ENCODE assay signal across 8 cellular contexts in the genomic region with DNA sequence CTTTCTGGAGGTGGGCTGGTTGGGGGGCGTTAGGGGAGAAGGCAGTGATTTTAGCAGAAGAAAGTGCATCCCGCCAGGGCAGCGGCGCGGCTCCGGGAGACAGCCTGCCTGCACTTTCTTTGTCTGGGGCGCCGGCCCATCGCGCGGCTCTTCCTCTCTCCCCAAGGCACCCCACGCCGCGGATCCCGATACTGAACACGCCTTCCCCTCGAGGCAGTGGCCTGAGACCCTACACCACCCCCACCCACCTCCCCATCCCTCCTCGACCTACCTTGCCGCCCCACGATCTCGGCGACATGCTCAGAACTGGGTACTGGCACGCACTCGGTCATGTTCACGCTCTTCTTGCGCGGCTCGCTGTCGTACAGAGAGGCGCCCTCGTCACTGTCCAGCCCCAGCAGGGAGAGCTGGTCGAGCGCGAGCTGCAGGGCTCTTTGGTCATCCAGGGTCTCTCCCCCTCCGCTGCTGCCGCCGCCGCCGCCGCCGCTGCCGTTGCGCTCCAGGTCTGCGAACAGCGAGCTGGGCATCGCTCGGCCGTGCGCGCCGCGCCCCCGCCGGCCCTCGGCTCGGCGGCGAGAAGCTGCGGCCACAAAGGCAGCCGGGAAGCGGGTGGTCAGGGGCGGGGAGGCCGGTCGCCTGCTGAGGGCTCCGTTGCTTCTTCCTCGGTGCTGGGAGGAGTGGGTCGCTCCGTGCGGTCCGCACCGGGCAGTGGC. TPM values are rescaled to one million over a fixed set of nuclear protein-coding genes. Genes with fewer than 3 reads are reported as not detected.
DNase-seq lines count a peak whose midpoint lies in the region; ATAC-seq, FAIRE-seq and TF ChIP-seq lines count a peak whose summit lies in the region.

No MANE protein-coding gene starts in this region.

- peak overlapping the region; percentile 55 for H3K27ac Mint-ChIP-seq in T-helper 1 cell treated with Interleukin-12 subunit alpha and Interleukin-12 subunit beta and Interleukin-4 antibody, amounts not matched to agents 30 μg/mL and 1 μg/mL, for 36 hours

- no peaks in the 10 kb centered on the region for H3K9me3 Mint-ChIP-seq in T-helper 1 cell treated with Interleukin-12 subunit alpha and Interleukin-12 subunit beta and Interleukin-4 antibody, amounts not matched to agents 30 μg/mL and 1 μg/mL, for 36 hours

- peak overlapping the region; percentile 34 to 59 for H3K9ac ChIP-seq in colonic mucosa (ENCODE audit: low read depth in 2 of 2, low read length in 2 of 2)

- peak; percentile 49 to 51 for ATAC-seq in A549
- peak; percentile 7 for ATAC-seq in HG03280 (IDR thresholded peaks at IDR 0.05; ENCODE audit: unreplicated experiment)
- ATAC-seq in left lung, result peak; percentile 5
- no peak for ATAC-seq in HG02884 (IDR thresholded peaks at IDR 0.05; ENCODE audit: unreplicated experiment)

- peaks cover 38% of the 10 kb centered on the region for H3K27me3 Mint-ChIP-seq in T-helper 1 cell treated with Interleukin-12 subunit alpha and Interleukin-12 subunit beta and Interleukin-4 antibody, amounts not matched to agents 30 μg/mL and 1 μg/mL, for 36 hours (ENCODE audit: low read depth)

- H3K4me1 ChIP-seq in A549 (peaks cover 11% of the 10 kb centered on the region; the same call in 2 of the 3 replicates), colonic mucosa (peaks cover 11% of the 10 kb centered on the region), left lung (peaks cover 0 to 27% of the 10 kb centered on the region in 2 donors)

- TF ChIP-seq POLR2A in A549 (IDR thresholded peaks at IDR 0.05; ENCODE audit: low read length), result no peak; the same call in 1 of the 2 replicates
- TF ChIP-seq POLR2A in GM12892 (IDR thresholded peaks at IDR 0.05; ENCODE audit: low read depth, low read length), result no peak

- peaks cover 26% of the 10 kb centered on the region for H3K27me3 ChIP-seq in colonic mucosa
- peaks cover 0 to 43% of the 10 kb centered on the region in 2 donors for H3K27me3 ChIP-seq in left lung

- H3K4me1 Mint-ChIP-seq in T-helper 1 cell treated with Interleukin-12 subunit alpha and Interleukin-12 subunit beta and Interleukin-4 antibody, amounts not matched to agents 30 μg/mL and 1 μg/mL, for 36 hours (ENCODE audit: low read depth), result peaks cover 5% of the 10 kb centered on the region

- 0 out of 5 replicates have a peak, but pooled peaks of 1 of the 2 experiments have one; percentile 3 for TF ChIP-seq EP300 in A549 (IDR thresholded peaks at IDR 0.05)

- intact Hi-C loops in colonic mucosa (cut with DNase I), result loop anchor here (10.0 kb wide), 1 partner anchor 561 kb away; no protein-coding TSS in a partner anchor
- intact Hi-C loops in left lung (cut with DNase I), result no loop called here

- H3K36me3 ChIP-seq in colonic mucosa, result no peaks in the 10 kb centered on the region
- peaks cover 0 to 4% of the 10 kb centered on the region in 2 donors for H3K36me3 ChIP-seq in left lung

- peak overlapping the region; percentile 61 for H3K4me3 ChIP-seq in A549
- H3K4me3 ChIP-seq in colonic mucosa, result peak overlapping the region; percentile 84
- peak overlapping the region; percentile 79 to 95 for H3K4me3 ChIP-seq in left lung

- no peak; the same call in 2 of the 3 replicates for TF ChIP-seq CTCF in A549 (IDR thresholded peaks at IDR 0.05)
- TF ChIP-seq CTCF in colonic mucosa (IDR thresholded peaks at IDR 0.05), result no peak
- no peak for TF ChIP-seq CTCF in left lung (IDR thresholded peaks at IDR 0.05)

- no peak for TF ChIP-seq RAD21 in A549 (conservative IDR thresholded peaks at IDR 0.05 in 1 of 2, IDR thresholded peaks at IDR 0.05 in 1 of 2)

- H3K4me2 ChIP-seq in A549, result peak overlapping the region; percentile 95

- no peaks in the 10 kb centered on the region for H3K36me3 Mint-ChIP-seq in T-helper 1 cell treated with Interleukin-12 subunit alpha and Interleukin-12 subunit beta and Interleukin-4 antibody, amounts not matched to agents 30 μg/mL and 1 μg/mL, for 36 hours (ENCODE audit: low read depth)

- CTCF ChIA-PET in A549 (lab: Yijun Ruan, JAX), result interaction anchor here (1.1 to 3.0 kb wide), 5 partner anchors 12 to 99 kb away, joined by 3 to 11 read pairs (median 7); no protein-coding TSS in a partner anchor

- peak overlapping the region; percentile 87 to 93 for H3K27ac ChIP-seq in A549
- peak overlapping the region; percentile 87 for H3K27ac ChIP-seq in colonic mucosa
- H3K27ac ChIP-seq in left lung, result peak overlapping the region; percentile 89 to 97

- under 1% methylated on average over 29 of the region's 71 CpGs for WGBS in A549 (ENCODE audit: missing lambda C conversion rate)

- POLR2A ChIA-PET in A549 (lab: Yijun Ruan, JAX), result interaction anchor here (0.7 to 2.5 kb wide), 10 partner anchors 15 to 721 kb away, joined by 3 to 17 read pairs (median 4); a partner anchor contains a TSS

- DNase-seq in A549 (ENCODE audit: low read depth in 1 of 2, low spot score in 1 of 2) (peak; percentile 45 to 55), GM12892 (ENCODE audit: insufficient read length) (no peak), colonic mucosa (peak; percentile 43), left lung (peak; percentile 53 to 85)
- DNase-seq in stimulated activated CD4-positive, alpha-beta T cell treated with anti-CD3 and anti-CD28 coated beads, Interleukin-4, amount 100 ng/mL, for 24 hours, result peak; percentile 6

- FAIRE-seq in A549 (lab: Jason Lieb, UNC) (no peak), GM12892 (lab: Jason Lieb, UNC) (peak; percentile 27)

- peak overlapping the region; percentile 90 for H3K4me3 Mint-ChIP-seq in T-helper 1 cell treated with Interleukin-12 subunit alpha and Interleukin-12 subunit beta and Interleukin-4 antibody, amounts not matched to agents 30 μg/mL and 1 μg/mL, for 36 hours

- no peaks in the 10 kb centered on the region for H3K9me3 ChIP-seq in A549
- no peaks in the 10 kb centered on the region for H3K9me3 ChIP-seq in colonic mucosa
- H3K9me3 ChIP-seq in left lung, result no peaks in the 10 kb centered on the region

TF ChIP-seq in A549, 52 proteins besides CTCF, POLR2A, EP300 and RAD21:
- no peak for TF ChIP-seq FOXS1 (CRISPR knock-in tag; IDR thresholded peaks at IDR 0.05)
- TF ChIP-seq, protein P1, sequence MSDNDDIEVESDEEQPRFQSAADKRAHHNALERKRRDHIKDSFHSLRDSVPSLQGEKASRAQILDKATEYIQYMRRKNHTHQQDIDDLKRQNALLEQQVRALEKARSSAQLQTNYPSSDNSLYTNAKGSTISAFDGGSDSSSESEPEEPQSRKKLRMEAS (IDR thresholded peaks at IDR 0.05), result 0 out of 2 replicates have a peak, but pooled peaks have one; percentile 24
- TF ChIP-seq GATA3 (IDR thresholded peaks at IDR 0.05; ENCODE audit: borderline replicate concordance), result 0 out of 2 replicates have a peak, but pooled peaks have one; percentile 12
- no peak for TF ChIP-seq JUN (IDR thresholded peaks at IDR 0.05)
- TF ChIP-seq RNF2 (IDR thresholded peaks at IDR 0.05; ENCODE audit: borderline replicate concordance, low read depth), result peak; percentile 35; the same call in 1 of the 2 replicates
- no peak for TF ChIP-seq MAZ (IDR thresholded peaks at IDR 0.05; ENCODE audit: borderline replicate concordance, low read depth, low read length)
- TF ChIP-seq TP53 (CRISPR knock-in tag; IDR thresholded peaks at IDR 0.05), result no peak
- no peak for TF ChIP-seq SREBF2 (IDR thresholded peaks at IDR 0.05)
- no peak for TF ChIP-seq NFE2L2 (conservative IDR thresholded peaks at IDR 0.05; ENCODE audit: low read length)
- no peak for TF ChIP-seq RARB (CRISPR knock-in tag; IDR thresholded peaks at IDR 0.05)
- TF ChIP-seq CBX8 (IDR thresholded peaks at IDR 0.05), result no peak
- TF ChIP-seq, protein P2, sequence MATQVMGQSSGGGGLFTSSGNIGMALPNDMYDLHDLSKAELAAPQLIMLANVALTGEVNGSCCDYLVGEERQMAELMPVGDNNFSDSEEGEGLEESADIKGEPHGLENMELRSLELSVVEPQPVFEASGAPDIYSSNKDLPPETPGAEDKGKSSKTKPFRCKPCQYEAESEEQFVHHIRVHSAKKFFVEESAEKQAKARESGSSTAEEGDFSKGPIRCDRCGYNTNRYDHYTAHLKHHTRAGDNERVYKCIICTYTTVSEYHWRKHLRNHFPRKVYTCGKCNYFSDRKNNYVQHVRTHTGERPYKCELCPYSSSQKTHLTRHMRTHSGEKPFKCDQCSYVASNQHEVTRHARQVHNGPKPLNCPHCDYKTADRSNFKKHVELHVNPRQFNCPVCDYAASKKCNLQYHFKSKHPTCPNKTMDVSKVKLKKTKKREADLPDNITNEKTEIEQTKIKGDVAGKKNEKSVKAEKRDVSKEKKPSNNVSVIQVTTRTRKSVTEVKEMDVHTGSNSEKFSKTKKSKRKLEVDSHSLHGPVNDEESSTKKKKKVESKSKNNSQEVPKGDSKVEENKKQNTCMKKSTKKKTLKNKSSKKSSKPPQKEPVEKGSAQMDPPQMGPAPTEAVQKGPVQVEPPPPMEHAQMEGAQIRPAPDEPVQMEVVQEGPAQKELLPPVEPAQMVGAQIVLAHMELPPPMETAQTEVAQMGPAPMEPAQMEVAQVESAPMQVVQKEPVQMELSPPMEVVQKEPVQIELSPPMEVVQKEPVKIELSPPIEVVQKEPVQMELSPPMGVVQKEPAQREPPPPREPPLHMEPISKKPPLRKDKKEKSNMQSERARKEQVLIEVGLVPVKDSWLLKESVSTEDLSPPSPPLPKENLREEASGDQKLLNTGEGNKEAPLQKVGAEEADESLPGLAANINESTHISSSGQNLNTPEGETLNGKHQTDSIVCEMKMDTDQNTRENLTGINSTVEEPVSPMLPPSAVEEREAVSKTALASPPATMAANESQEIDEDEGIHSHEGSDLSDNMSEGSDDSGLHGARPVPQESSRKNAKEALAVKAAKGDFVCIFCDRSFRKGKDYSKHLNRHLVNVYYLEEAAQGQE (IDR thresholded peaks at IDR 0.05), result no peak
- no peak for TF ChIP-seq NR3C1 (IDR thresholded peaks at IDR 0.05)
- no peak for TF ChIP-seq BHLHE40 (IDR thresholded peaks at IDR 0.05; ENCODE audit: low read depth, low read length)
- TF ChIP-seq RCOR1 (IDR thresholded peaks at IDR 0.05; ENCODE audit: low read depth, low read length), result no peak

RNA-seq across cellular contexts. Expression of a gene that starts 0.5 kb away (rescaled TPM):
- polyA plus RNA-seq in A549 (2011; rRNA removed) (1.8 and 2.3 TPM in 2 replicates), A549 (2017; fragmentation: RNase III; extraction: RNeasy Plus Mini Kit Qiagen cat#74134 plus additional on column Dnase treatment) (3.0 to 4.6 TPM (median 4.2 TPM) in 3 replicates)
- polyA plus RNA-seq in A549 (2012; cell fraction: cytosol; rRNA removed), result 4.0 and 6.6 TPM in 2 replicates
- polyA plus RNA-seq in A549 (2012; cell fraction: nucleus; rRNA removed), result 7.4 and 9.9 TPM in 2 replicates
- 1.5 and 1.6 TPM in 2 replicates for polyA minus RNA-seq in A549 (2011; rRNA and poly(A)+ RNA removed)
- 0.78 TPM for polyA plus RNA-seq in GM12892 (2012; ENCODE audit: missing spikeins)
- total RNA-seq in colonic mucosa (1 to 10 TPM in 1 of 2 donors, under 1 TPM in 1; 0.72 to 1.1 TPM), left lung (1 to 10 TPM; 2.5 to 4.9 TPM)
